In the genomic region with DNA sequence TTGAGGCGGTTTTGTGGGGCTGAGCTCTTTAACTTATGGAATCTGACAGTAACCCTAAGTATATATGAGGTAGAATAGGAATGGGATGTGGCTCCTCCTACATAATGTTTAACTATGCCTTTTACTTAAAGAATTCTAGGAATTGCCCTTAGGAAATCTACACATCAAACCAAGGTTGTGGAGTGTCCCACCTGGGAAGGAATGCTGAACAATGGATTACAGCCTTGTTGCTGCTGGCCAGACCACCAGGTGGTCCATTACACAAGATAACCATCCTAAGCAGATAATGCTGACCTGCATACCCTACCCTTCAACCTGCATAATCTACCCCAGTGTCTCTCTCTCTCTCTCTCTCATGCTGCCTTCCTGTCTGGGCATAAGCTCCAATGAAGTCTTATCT, we compare ENCODE assay signal across 18 cellular contexts. TPM values are rescaled to one million over a fixed set of nuclear protein-coding genes. Genes with fewer than 3 reads are reported as not detected.
"Had no signal": no experiment of that assay in that cellular context is flagged by ENCODE, and none has a peak within 500 bp of the region (broad histone marks: within the 10 kb centered on the region; RNA-seq: fewer than 3 reads in every experiment).

No MANE protein-coding gene starts in this region.

- DNase-seq: activated CD4-positive, alpha-beta T cell treated with anti-CD3 and anti-CD28 coated beads for 1 hour; activated CD8-positive, alpha-beta memory T cell treated with anti-CD3 and anti-CD28 coated beads, Interleukin-2, amount 50 U/mL, for 48 hours; activated CD8-positive, alpha-beta T cell treated with anti-CD3 and anti-CD28 coated beads for 36 hours; activated naive CD8-positive, alpha-beta T cell treated with anti-CD3 and anti-CD28 coated beads, Interleukin-2, amount 10 ng/mL, durations not matched to agents 7 days and 5 days; aorta; foreskin melanocyte; heart right ventricle; mammary epithelial cell; mucosa of descending colon; naive thymus-derived CD8-positive, alpha-beta T cell; posterior cingulate gyrus; right cardiac atrium; small intestine; stomach had no signal

- H3K4me1 Mint-ChIP-seq: activated naive CD8-positive, alpha-beta T cell treated with anti-CD3 and anti-CD28 coated beads, Interleukin-2, amount 10 ng/mL, durations not matched to agents 7 days and 5 days had no signal

- ATAC-seq: activated CD8-positive, alpha-beta T cell treated with anti-CD3 and anti-CD28 coated beads for 36 hours; heart right ventricle; left lobe of liver; mucosa of descending colon; naive thymus-derived CD8-positive, alpha-beta T cell; right cardiac atrium had no signal

- H3K4me3 ChIP-seq: heart right ventricle, mucosa of descending colon, stomach, thoracic aorta had no signal

- H3K9me3 Mint-ChIP-seq: activated CD8-positive, alpha-beta T cell treated with anti-CD3 and anti-CD28 coated beads for 36 hours; activated naive CD8-positive, alpha-beta T cell treated with anti-CD3 and anti-CD28 coated beads, Interleukin-2, amount 10 ng/mL, durations not matched to agents 7 days and 5 days had no signal

- H3K4me3 Mint-ChIP-seq: activated CD8-positive, alpha-beta T cell treated with anti-CD3 and anti-CD28 coated beads for 36 hours; activated naive CD8-positive, alpha-beta T cell treated with anti-CD3 and anti-CD28 coated beads, Interleukin-2, amount 10 ng/mL, durations not matched to agents 7 days and 5 days; naive thymus-derived CD8-positive, alpha-beta T cell had no signal

- H3K27ac ChIP-seq: heart right ventricle, neutrophil, stomach, thoracic aorta had no signal

- H3K36me3 Mint-ChIP-seq: activated naive CD8-positive, alpha-beta T cell treated with anti-CD3 and anti-CD28 coated beads, Interleukin-2, amount 10 ng/mL, durations not matched to agents 7 days and 5 days had no signal

- H3K27me3 ChIP-seq: neutrophil, stomach had no signal

- H3K36me3 ChIP-seq: heart right ventricle, neutrophil, stomach, thoracic aorta had no signal

- H3K9me3 ChIP-seq: heart right ventricle, mucosa of descending colon, neutrophil, stomach, thoracic aorta had no signal

- H3K27ac Mint-ChIP-seq: activated CD8-positive, alpha-beta T cell treated with anti-CD3 and anti-CD28 coated beads for 36 hours; activated naive CD8-positive, alpha-beta T cell treated with anti-CD3 and anti-CD28 coated beads, Interleukin-2, amount 10 ng/mL, durations not matched to agents 7 days and 5 days; naive thymus-derived CD8-positive, alpha-beta T cell had no signal

RNA-seq across cellular contexts. Expression of gene SLC22A16, which starts 35.0 kb away (rescaled TPM):
- total RNA-seq: activated CD8-positive, alpha-beta T cell treated with anti-CD3 and anti-CD28 coated beads for 36 hours; activated naive CD8-positive, alpha-beta T cell treated with anti-CD3 and anti-CD28 coated beads, Interleukin-2, amount 10 ng/mL, durations not matched to agents 7 days and 5 days; endothelial cell of umbilical vein; left lobe of liver; naive thymus-derived CD8-positive, alpha-beta T cell had no signal
- polyA plus RNA-seq: endothelial cell of umbilical vein; mammary epithelial cell; naive thymus-derived CD8-positive, alpha-beta T cell; right cardiac atrium had no signal
